In genomic region chr1:202310746-202311145, GRCh38 we compare ENCODE assay signal across 16 cellular contexts. TPM values are rescaled to one million over a fixed set of nuclear protein-coding genes. Genes with fewer than 3 reads are reported as not detected.
DNase-seq lines count a peak whose midpoint lies in the region; FAIRE-seq and TF ChIP-seq lines count a peak whose summit lies in the region.
"Had no signal": no experiment of that assay in that cellular context is flagged by ENCODE, and none has a peak within 500 bp of the region (broad histone marks: within the 10 kb centered on the region; RNA-seq: fewer than 3 reads in every experiment).

No MANE protein-coding gene starts in this region.

- peaks cover 95% of the 10 kb centered on the region for H3K4me1 ChIP-seq in BLaER1
- H3K4me1 ChIP-seq in BLaER1 treated with 17β-estradiol and CSF1 and Interleukin-3, amounts not matched to agents 10 nM and 100 nM = peaks cover 9 to 98% (median 59%) of the 10 kb centered on the region in 10 experiments
- H3K4me1 ChIP-seq in kidney (ENCODE audit: control insufficient read depth in 1 of 2, insufficient read depth in 1 of 2, low read depth in 1 of 2, low read length in 2 of 2) = no peaks in the 10 kb centered on the region
- H3K4me1 ChIP-seq: Caco-2, HAP-1 had no signal

- no peak for FAIRE-seq in kidney (lab: Jason Lieb, UNC)
- FAIRE-seq: A204.1, GM12878 had no signal

- H4K20me1 ChIP-seq in BLaER1 = no peaks in the 10 kb centered on the region
- H4K20me1 ChIP-seq in BLaER1 treated with 17β-estradiol and CSF1 and Interleukin-3, amounts not matched to agents 10 nM and 100 nM = peaks cover 0 to 14% (median 0%) of the 10 kb centered on the region in 11 experiments; a peak in 1 of 22 replicates

- peak overlapping the region; percentile 10 to 71 (median 51) for H3K27ac Mint-ChIP-seq in immature natural killer cell
- H3K27ac Mint-ChIP-seq: CD4-positive, alpha-beta T cell had no signal

- peaks cover 0 to 3% of the 10 kb centered on the region in 2 donors for H3K4me1 Mint-ChIP-seq in immature natural killer cell

- H3K27me3 Mint-ChIP-seq in immature natural killer cell (ENCODE audit: low read depth in 3 of 3) = peaks cover 3 to 5% (median 3%) of the 10 kb centered on the region in 3 donors

- H3K27ac ChIP-seq in BLaER1 (no peak overlapping the region), kidney (ENCODE audit: low read depth in 2 of 2, low read length in 2 of 2) (no peak overlapping the region)
- no peak overlapping the region for H3K27ac ChIP-seq in BLaER1 treated with 17β-estradiol and CSF1 and Interleukin-3, amounts not matched to agents 10 nM and 100 nM
- H3K27ac ChIP-seq: KMS-11 had no signal

- H3K9ac ChIP-seq in BLaER1 (no peak overlapping the region), kidney (ENCODE audit: low read length in 2 of 2) (no peak overlapping the region)
- no peak overlapping the region for H3K9ac ChIP-seq in BLaER1 treated with 17β-estradiol and CSF1 and Interleukin-3, amounts not matched to agents 10 nM and 100 nM
- H3K9ac ChIP-seq: KMS-11 had no signal

- H3K36me3 ChIP-seq in BLaER1 (peaks cover 32% of the 10 kb centered on the region), MG63 (no peaks in the 10 kb centered on the region), kidney (ENCODE audit: control insufficient read depth in 1 of 2, insufficient read depth in 2 of 2, low read length in 2 of 2) (no peaks in the 10 kb centered on the region)
- peaks cover 0 to 24% (median 0%) of the 10 kb centered on the region in 11 experiments; a peak in 5 of 22 replicates for H3K36me3 ChIP-seq in BLaER1 treated with 17β-estradiol and CSF1 and Interleukin-3, amounts not matched to agents 10 nM and 100 nM
- H3K36me3 ChIP-seq: HAP-1 had no signal

- no peaks in the 10 kb centered on the region for H3K9me3 ChIP-seq in BLaER1
- H3K9me3 ChIP-seq in BLaER1 treated with 17β-estradiol and CSF1 and Interleukin-3, amounts not matched to agents 10 nM and 100 nM (replicated peaks in 1 of 11) = no peaks in the 10 kb centered on the region
- H3K9me3 ChIP-seq in MG63 = no peaks in the 10 kb centered on the region
- H3K9me3 ChIP-seq in kidney (ENCODE audit: control insufficient read depth in 1 of 2, low read length in 2 of 2) = no peaks in the 10 kb centered on the region
- H3K9me3 ChIP-seq: Caco-2, HAP-1 had no signal

- H3K9me3 Mint-ChIP-seq in immature natural killer cell = no peaks in the 10 kb centered on the region
- H3K9me3 Mint-ChIP-seq: CD4-positive, alpha-beta T cell had no signal

- H3K27me3 ChIP-seq in BLaER1 (no peaks in the 10 kb centered on the region), MG63 (no peaks in the 10 kb centered on the region)
- no peaks in the 10 kb centered on the region; a peak in 1 of 22 replicates for H3K27me3 ChIP-seq in BLaER1 treated with 17β-estradiol and CSF1 and Interleukin-3, amounts not matched to agents 10 nM and 100 nM

- H3K4me2 ChIP-seq in BLaER1 = peak overlapping the region; percentile 84
- H3K4me2 ChIP-seq in BLaER1 treated with 17β-estradiol and CSF1 and Interleukin-3, amounts not matched to agents 10 nM and 100 nM = peak overlapping the region in 8 of 11 experiments; percentile 30 to 93 (median 80); a peak in 14 of 22 replicates
- H3K4me2 ChIP-seq: KMS-11 had no signal

- no peak for TF ChIP-seq CTCF in kidney (IDR thresholded peaks at IDR 0.05; ENCODE audit: borderline replicate concordance, extremely low read depth, insufficient read depth)

- peaks cover 3 to 6% (median 3%) of the 10 kb centered on the region in 3 donors for H3K36me3 Mint-ChIP-seq in immature natural killer cell

- intact Hi-C loops in kidney (cut with DNase I) = loop anchor here (5.0 kb wide), 1 partner anchor 128 kb away; no protein-coding TSS in a partner anchor

- H3K4me3 ChIP-seq in BLaER1 (no peak overlapping the region), MG63 (no peak overlapping the region), kidney (ENCODE audit: low read length in 2 of 2) (no peak overlapping the region)
- no peak overlapping the region for H3K4me3 ChIP-seq in BLaER1 treated with 17β-estradiol and CSF1 and Interleukin-3, amounts not matched to agents 10 nM and 100 nM
- H3K4me3 ChIP-seq: GM12878, HAP-1 had no signal

- DNase-seq in RPMI8226 = peak; percentile 65
- DNase-seq in immature natural killer cell = no peak
- no peak for DNase-seq in HuH-7 (ENCODE audit: low spot score)
- no peak for DNase-seq in MG63
- no peak for DNase-seq in kidney
- DNase-seq: AML-193; Caco-2; CD4-positive, alpha-beta T cell; DND-41; EL had no signal

- H3K4me3 Mint-ChIP-seq in immature natural killer cell = no peak overlapping the region
- H3K4me3 Mint-ChIP-seq: CD4-positive, alpha-beta T cell had no signal

RNA-seq across cellular contexts. Expression of gene UBE2T, which starts 31.0 kb away (rescaled TPM):
- polyA plus RNA-seq in immature natural killer cell (1 to 10 TPM; 4.2 to 6.2 (median 6.1) TPM), kidney (ENCODE audit: insufficient read depth, low read depth, low replicate concordance) (6.6 TPM)
- total RNA-seq in MG63 (2014; rRNA removed; shearing (Covaris generic); ENCODE audit: low replicate concordance) = 83.6 and 111 TPM in 2 replicates
- 1.6 TPM for total RNA-seq in kidney

RNA-seq across cellular contexts. Expression of gene PPP1R12B, which starts 37.8 kb away (rescaled TPM):
- polyA plus RNA-seq in immature natural killer cell (1 to 10 TPM; 3.8 to 8.3 (median 4.3) TPM), kidney (ENCODE audit: insufficient read depth, low read depth, low replicate concordance) (5.7 TPM)
- total RNA-seq in MG63 (2014; rRNA removed; shearing (Covaris generic); ENCODE audit: low replicate concordance) = 15.4 and 20.3 TPM in 2 replicates
- 40.0 TPM for total RNA-seq in kidney

Comparison
In these comparisons a context has a peak if more than half of its experiments do, and no peak if none do; other contexts are left out.
1. RNA of gene UBE2T, which starts 31.0 kb away (total RNA-seq): 83.6 to 111 TPM in MG63; 1.6 TPM in kidney (single experiment); every median in the first group is over 10 times any median in the second.